ENCODE assay signal across 8 cellular contexts in genomic region chr2:240435457-240435954, GRCh38. TPM values are rescaled to one million over a fixed set of nuclear protein-coding genes. Genes with fewer than 3 reads are reported as not detected.
A peak's percentile ranks its signal among the peaks of the same experiment; 100 is the strongest.
DNase-seq lines count a peak whose midpoint lies in the region; ATAC-seq and TF ChIP-seq lines count a peak whose summit lies in the region.

A gene with protein sequence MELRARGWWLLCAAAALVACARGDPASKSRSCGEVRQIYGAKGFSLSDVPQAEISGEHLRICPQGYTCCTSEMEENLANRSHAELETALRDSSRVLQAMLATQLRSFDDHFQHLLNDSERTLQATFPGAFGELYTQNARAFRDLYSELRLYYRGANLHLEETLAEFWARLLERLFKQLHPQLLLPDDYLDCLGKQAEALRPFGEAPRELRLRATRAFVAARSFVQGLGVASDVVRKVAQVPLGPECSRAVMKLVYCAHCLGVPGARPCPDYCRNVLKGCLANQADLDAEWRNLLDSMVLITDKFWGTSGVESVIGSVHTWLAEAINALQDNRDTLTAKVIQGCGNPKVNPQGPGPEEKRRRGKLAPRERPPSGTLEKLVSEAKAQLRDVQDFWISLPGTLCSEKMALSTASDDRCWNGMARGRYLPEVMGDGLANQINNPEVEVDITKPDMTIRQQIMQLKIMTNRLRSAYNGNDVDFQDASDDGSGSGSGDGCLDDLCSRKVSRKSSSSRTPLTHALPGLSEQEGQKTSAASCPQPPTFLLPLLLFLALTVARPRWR (plus strand): TSS chr2:240435663. CDS start chr2:240435919, 256 bp downstream.

- peaks cover 30% of the 10 kb centered on the region for H3K4me1 Mint-ChIP-seq in osteocyte (ENCODE audit: unreplicated experiment)

- H3K4me3 Mint-ChIP-seq in osteocyte (ENCODE audit: unreplicated experiment), result peak within 1 kb of the TSS; percentile 77

- peak within 1 kb of the TSS; percentile 66 for H3K27ac Mint-ChIP-seq in osteocyte (ENCODE audit: unreplicated experiment)

- intact Hi-C loops in Right ventricle myocardium inferior (cut with DNase I), result loop anchor here (1.0 to 5.0 kb wide), 3 partner anchors 61 to 183 kb away; no protein-coding TSS in a partner anchor

- 0 to 1% (median 0%) methylated on average over 17 to 69 of the region's 77 CpGs for WGBS in adipose tissue, 3 donors

- TF ChIP-seq CTCF in GM12864 (IDR thresholded peaks at IDR 0.05; ENCODE audit: low read depth, low read length, missing control alignments) (no peak), osteocyte (IDR thresholded peaks at IDR 0.05) (no peak)

- no peak within 1 kb of the TSS for H3K27ac ChIP-seq in adipose tissue (ENCODE audit: low read depth, low read length)

- no peaks in the 10 kb centered on the region for H3K9me3 Mint-ChIP-seq in osteocyte (ENCODE audit: unreplicated experiment)

- H3K27me3 Mint-ChIP-seq in osteocyte (ENCODE audit: unreplicated experiment), result no peaks in the 10 kb centered on the region

- H3K36me3 Mint-ChIP-seq in osteocyte (ENCODE audit: unreplicated experiment), result no peaks in the 10 kb centered on the region

- peak; percentile 98 for DNase-seq in 8988T
- DNase-seq in GM12864 (ENCODE audit: low read depth), result no peak
- peak; percentile 29 for DNase-seq in NOMO-1 treated with dmso at 0.1 percent for 144 hours (lab: John Stamatoyannopoulos, UW; ENCODE audit: unreplicated experiment)
- peak; percentile 77 for DNase-seq in Right ventricle myocardium inferior (ENCODE audit: missing footprints)
- no peak for DNase-seq in osteocyte (ENCODE audit: extremely low spot score, unreplicated experiment)
- DNase-seq in middle frontal gyrus (ENCODE audit: extremely low spot score, low spot score), result no peak

- peak; percentile 43 for ATAC-seq in HG03039 (IDR thresholded peaks at IDR 0.05; ENCODE audit: unreplicated experiment)
- peak; percentile 77 for ATAC-seq in Right ventricle myocardium inferior

- H3K4me3 ChIP-seq in GM12864 (ENCODE audit: low read depth, low read length), result peak within 1 kb of the TSS; percentile 45

RNA-seq across cellular contexts. Expression of the gene that starts here (rescaled TPM):
- polyA plus RNA-seq in adipose tissue, result 10 to 100 TPM; 22.5 to 62.0 (median 27.1) TPM
- total RNA-seq in Right ventricle myocardium inferior (182 TPM), osteocyte (148 and 149 TPM in 2 replicates)

Comparison
In these comparisons a context has a peak if more than half of its experiments do, and no peak if none do; other contexts are left out.
1. DNase-seq: peak in 8988T (single experiment), NOMO-1 treated with dmso at 0.1 percent for 144 hours (single experiment) and Right ventricle myocardium inferior (single experiment); none in GM12864 (single experiment), osteocyte (single experiment) and middle frontal gyrus (single experiment).